8 cellular contexts compared by ENCODE assay signal in the genomic region with DNA sequence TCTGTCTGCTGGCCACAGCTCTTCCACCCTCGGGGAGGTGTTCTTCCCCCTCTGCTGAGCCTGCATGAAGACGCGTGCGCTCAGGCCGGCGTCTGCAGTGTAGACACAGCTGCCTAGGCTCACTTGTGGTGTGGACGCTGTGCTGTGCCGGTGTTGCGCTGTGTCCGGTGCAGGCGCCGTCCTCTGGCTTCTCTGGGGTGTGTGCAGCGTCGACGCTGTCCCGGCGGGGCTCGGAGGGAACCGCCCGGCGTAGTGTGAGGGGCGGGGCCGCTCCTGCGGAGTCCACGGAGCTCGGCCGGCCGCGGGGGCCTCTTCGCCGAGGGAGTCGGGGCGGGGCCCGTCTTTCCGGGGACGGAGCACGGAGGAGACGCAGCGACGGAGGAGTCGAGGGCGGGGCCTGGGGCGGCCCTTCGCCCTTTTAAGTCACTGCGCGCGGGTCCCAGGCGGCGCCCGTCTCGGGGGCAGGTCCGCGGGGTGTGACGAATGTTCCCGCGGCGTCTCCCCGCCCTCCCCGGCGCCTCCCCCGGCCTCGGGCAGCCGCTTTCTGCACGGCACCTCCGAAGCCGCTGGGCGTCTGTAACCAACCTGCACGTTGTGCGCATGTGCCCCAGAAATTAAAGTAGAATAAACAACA. TPM values are rescaled to one million over a fixed set of nuclear protein-coding genes. Genes with fewer than 3 reads are reported as not detected.
A peak's percentile ranks its signal among the peaks of the same experiment; 100 is the strongest.
DNase-seq lines count a peak whose midpoint lies in the region; ATAC-seq and TF ChIP-seq lines count a peak whose summit lies in the region.

No MANE protein-coding gene starts in this region.

- intact Hi-C loops in right cardiac atrium (cut with DNase I) (no loop called here), uterus (cut with DNase I; ENCODE audit: low total_unique reads) (no loop called here)

- H3K27ac Mint-ChIP-seq in T-helper 1 cell treated with Interleukin-12 subunit alpha and Interleukin-12 subunit beta and Interleukin-4 antibody, amounts not matched to agents 30 μg/mL and 1 μg/mL, for 36 hours, result peak overlapping the region; percentile 91

- H3K79me2 ChIP-seq in GM23248 (ENCODE audit: insufficient read depth), result no peaks in the 10 kb centered on the region

- no peaks in the 10 kb centered on the region for H3F3A ChIP-seq in GM23248 (ENCODE audit: insufficient read depth)

- H3K9me2 ChIP-seq in GM23248 (ENCODE audit: insufficient read depth), result no peaks in the 10 kb centered on the region

- peak in 1 of 4 experiments; percentile 5 for TF ChIP-seq CTCF in uterus (IDR thresholded peaks at IDR 0.05)

- H2AFZ ChIP-seq in GM23248, result peak overlapping the region; percentile 91

- H3K9ac ChIP-seq in GM23248, result peak overlapping the region; percentile 79

- H3K9me3 Mint-ChIP-seq in T-helper 1 cell treated with Interleukin-12 subunit alpha and Interleukin-12 subunit beta and Interleukin-4 antibody, amounts not matched to agents 30 μg/mL and 1 μg/mL, for 36 hours, result peaks cover 19% of the 10 kb centered on the region

- H3K36me3 Mint-ChIP-seq in T-helper 1 cell treated with Interleukin-12 subunit alpha and Interleukin-12 subunit beta and Interleukin-4 antibody, amounts not matched to agents 30 μg/mL and 1 μg/mL, for 36 hours (ENCODE audit: low read depth), result peaks cover 3% of the 10 kb centered on the region

- no peaks in the 10 kb centered on the region for H4K20me1 ChIP-seq in GM23248 (ENCODE audit: insufficient read depth)

- in situ Hi-C loops in GM23248 (cut with MboI), result no loop called here

- H3K4me3 Mint-ChIP-seq in T-helper 1 cell treated with Interleukin-12 subunit alpha and Interleukin-12 subunit beta and Interleukin-4 antibody, amounts not matched to agents 30 μg/mL and 1 μg/mL, for 36 hours, result peak overlapping the region; percentile 91

- H3K36me3 ChIP-seq in GM23248 (ENCODE audit: low read depth), result no peaks in the 10 kb centered on the region
- no peaks in the 10 kb centered on the region for H3K36me3 ChIP-seq in uterus

- peaks cover 29% of the 10 kb centered on the region for H3K4me1 Mint-ChIP-seq in T-helper 1 cell treated with Interleukin-12 subunit alpha and Interleukin-12 subunit beta and Interleukin-4 antibody, amounts not matched to agents 30 μg/mL and 1 μg/mL, for 36 hours (ENCODE audit: low read depth)

- H3K9me3 ChIP-seq in GM23248 (ENCODE audit: low read depth) (no peaks in the 10 kb centered on the region), right cardiac atrium (ENCODE audit: control insufficient read depth, low read length) (peaks cover 2% of the 10 kb centered on the region), uterus (no peaks in the 10 kb centered on the region)

- peaks cover 14% of the 10 kb centered on the region; the same call in 1 of the 2 replicates for H3K27me3 ChIP-seq in GM23248 (replicated peaks; ENCODE audit: insufficient read depth)
- H3K27me3 ChIP-seq in right cardiac atrium (ENCODE audit: control insufficient read depth, insufficient read depth), result no peaks in the 10 kb centered on the region
- H3K27me3 ChIP-seq in uterus, result no peaks in the 10 kb centered on the region

- WGBS in GM23248 (ENCODE audit: low coverage in 1 of 2, low lambda C conversion rate in 2 of 2, missing lambda C conversion rate in 2 of 2), 2 experiments, result 1 to 3% methylated on average over 33 to 61 of the region's 69 CpGs
- under 1% methylated on average over 69 of the region's 69 CpGs for WGBS in right cardiac atrium

- no peaks in the 10 kb centered on the region for H3K4me1 ChIP-seq in GM23248 (ENCODE audit: insufficient read depth)
- H3K4me1 ChIP-seq in right cardiac atrium (ENCODE audit: control insufficient read depth, insufficient read depth, low read length), result no peaks in the 10 kb centered on the region
- peaks cover 0 to 15% of the 10 kb centered on the region in 2 donors for H3K4me1 ChIP-seq in uterus

- DNase-seq in ELF-1 (ENCODE audit: low read depth, low spot score), result peak; percentile 59
- peak; percentile 92 for DNase-seq in GM23248
- DNase-seq in LoVo (ENCODE audit: low spot score), result peak; percentile 97
- DNase-seq in amniotic stem cell (lab: John Stamatoyannopoulos, UW), result peak; percentile 64
- DNase-seq in right cardiac atrium, result peak; percentile 95 to 97 (median 97)
- DNase-seq in putamen (ENCODE audit: low spot score), result peak; percentile 74
- DNase-seq in uterus, result peak; percentile 83 to 86

- H3K27ac ChIP-seq in GM23248 (no peak overlapping the region), right cardiac atrium (ENCODE audit: low read length) (peak overlapping the region; percentile 46), uterus (peak overlapping the region; percentile 54 to 70)

- H3K4me2 ChIP-seq in GM23248 (ENCODE audit: unreplicated experiment), result peak overlapping the region; percentile 86

- TF ChIP-seq POLR2A in uterus (IDR thresholded peaks at IDR 0.05), result peak; percentile 37 to 52

- peaks cover 11% of the 10 kb centered on the region for H3K27me3 Mint-ChIP-seq in T-helper 1 cell treated with Interleukin-12 subunit alpha and Interleukin-12 subunit beta and Interleukin-4 antibody, amounts not matched to agents 30 μg/mL and 1 μg/mL, for 36 hours (ENCODE audit: low read depth)

- ATAC-seq in right cardiac atrium, result peak; percentile 96 to 97

- peak overlapping the region; percentile 77 for H3K4me3 ChIP-seq in GM23248
- peak overlapping the region; percentile 53 for H3K4me3 ChIP-seq in right cardiac atrium (ENCODE audit: low read length)
- H3K4me3 ChIP-seq in uterus, result peak overlapping the region; percentile 44 to 46

RNA-seq across cellular contexts. Expression of a gene that starts 45.2 kb away (rescaled TPM):
- total RNA-seq in GM23248 (2014; rRNA removed; shearing (Covaris generic)), result 7.2 and 10.2 TPM in 2 replicates
- polyA plus RNA-seq in GM23248 (2016; fragmentation: Nextera tagmentation; extraction: Ambion mirVana) (22.7 and 23.1 TPM in 2 replicates), right cardiac atrium (11.0 TPM)
- total RNA-seq in right cardiac atrium (10 to 100 TPM in 1 of 4 donors, 1 to 10 TPM in 3; 7.7 to 10.1 (median 9.1) TPM), uterus (10 to 100 TPM in 1 of 4 donors, 1 to 10 TPM in 1, not detected in 2; 9.4 to 15.4 TPM)

RNA-seq across cellular contexts. Expression of a gene that starts 45.4 kb away (rescaled TPM):
- 7.5 and 8.2 TPM in 2 replicates for total RNA-seq in GM23248 (2014; rRNA removed; shearing (Covaris generic))
- polyA plus RNA-seq in GM23248 (2016; fragmentation: Nextera tagmentation; extraction: Ambion mirVana) (3.0 and 3.7 TPM in 2 replicates), right cardiac atrium (10.9 TPM)
- total RNA-seq in right cardiac atrium (10 to 100 TPM in 2 of 4 donors, 1 to 10 TPM in 2; 7.4 to 11.7 (median 10.1) TPM), uterus (10 to 100 TPM in 3 of 4 donors, 1 to 10 TPM in 1; 7.9 to 53.3 (median 16.6) TPM)
